In genomic region chr19:41709516-41709915, GRCh38 we compare ENCODE assay signal across 12 cellular contexts. TPM values are rescaled to one million over a fixed set of nuclear protein-coding genes. Genes with fewer than 3 reads are reported as not detected.
"Had no signal": no experiment of that assay in that cellular context is flagged by ENCODE, and none has a peak within 500 bp of the region (broad histone marks: within the 10 kb centered on the region; RNA-seq: fewer than 3 reads in every experiment).

No MANE protein-coding gene starts in this region.

RNA-seq across cellular contexts. Expression of gene CEACAM5, which starts 1.1 kb away (rescaled TPM):
- total RNA-seq: activated CD8-positive, alpha-beta memory T cell treated with anti-CD3 and anti-CD28 coated beads for 36 hours; activated CD8-positive, alpha-beta memory T cell treated with anti-CD3 and anti-CD28 coated beads, Interleukin-2, amount 10 ng/mL, durations not matched to agents 7 days and 5 days; activated CD8-positive, alpha-beta T cell treated with anti-CD3 and anti-CD28 coated beads for 36 hours; activated T-helper 17 cell treated with anti-CD3 and anti-CD28 coated beads, Interleukin-2, amount 50 U/mL, for 72 hours; astrocyte; chondrocyte; dermis microvascular lymphatic vessel endothelial cell; endothelial cell of umbilical vein; foreskin keratinocyte; T-helper 2 cell treated with Interferon-gamma antibody and Interleukin-4, amounts not matched to agents 100 ng/mL and 5 ng/mL, for 36 hours had no signal
- polyA plus RNA-seq: endothelial cell of umbilical vein, foreskin keratinocyte, SK-N-SH had no signal

RNA-seq across cellular contexts. Expression of gene CEACAM7, which starts 21.4 kb away (rescaled TPM):
- total RNA-seq: activated CD8-positive, alpha-beta memory T cell treated with anti-CD3 and anti-CD28 coated beads for 36 hours; activated CD8-positive, alpha-beta memory T cell treated with anti-CD3 and anti-CD28 coated beads, Interleukin-2, amount 10 ng/mL, durations not matched to agents 7 days and 5 days; activated CD8-positive, alpha-beta T cell treated with anti-CD3 and anti-CD28 coated beads for 36 hours; activated T-helper 17 cell treated with anti-CD3 and anti-CD28 coated beads, Interleukin-2, amount 50 U/mL, for 72 hours; astrocyte; chondrocyte; endothelial cell of umbilical vein; foreskin keratinocyte; T-cell; T-helper 2 cell treated with Interferon-gamma antibody and Interleukin-4, amounts not matched to agents 100 ng/mL and 5 ng/mL, for 36 hours had no signal
- polyA plus RNA-seq: foreskin keratinocyte, SK-N-SH had no signal

RNA-seq across cellular contexts. Expression of gene CEACAM6, which starts 45.8 kb away (rescaled TPM):
- total RNA-seq: activated CD8-positive, alpha-beta memory T cell treated with anti-CD3 and anti-CD28 coated beads for 36 hours; activated CD8-positive, alpha-beta memory T cell treated with anti-CD3 and anti-CD28 coated beads, Interleukin-2, amount 10 ng/mL, durations not matched to agents 7 days and 5 days; activated CD8-positive, alpha-beta T cell treated with anti-CD3 and anti-CD28 coated beads for 36 hours; activated T-helper 17 cell treated with anti-CD3 and anti-CD28 coated beads, Interleukin-2, amount 50 U/mL, for 72 hours; astrocyte; chondrocyte; dermis microvascular lymphatic vessel endothelial cell; endothelial cell of umbilical vein; T-helper 2 cell treated with Interferon-gamma antibody and Interleukin-4, amounts not matched to agents 100 ng/mL and 5 ng/mL, for 36 hours had no signal
- polyA plus RNA-seq: endothelial cell of umbilical vein, SK-N-SH had no signal
